8 cellular contexts compared by ENCODE assay signal in the genomic region with DNA sequence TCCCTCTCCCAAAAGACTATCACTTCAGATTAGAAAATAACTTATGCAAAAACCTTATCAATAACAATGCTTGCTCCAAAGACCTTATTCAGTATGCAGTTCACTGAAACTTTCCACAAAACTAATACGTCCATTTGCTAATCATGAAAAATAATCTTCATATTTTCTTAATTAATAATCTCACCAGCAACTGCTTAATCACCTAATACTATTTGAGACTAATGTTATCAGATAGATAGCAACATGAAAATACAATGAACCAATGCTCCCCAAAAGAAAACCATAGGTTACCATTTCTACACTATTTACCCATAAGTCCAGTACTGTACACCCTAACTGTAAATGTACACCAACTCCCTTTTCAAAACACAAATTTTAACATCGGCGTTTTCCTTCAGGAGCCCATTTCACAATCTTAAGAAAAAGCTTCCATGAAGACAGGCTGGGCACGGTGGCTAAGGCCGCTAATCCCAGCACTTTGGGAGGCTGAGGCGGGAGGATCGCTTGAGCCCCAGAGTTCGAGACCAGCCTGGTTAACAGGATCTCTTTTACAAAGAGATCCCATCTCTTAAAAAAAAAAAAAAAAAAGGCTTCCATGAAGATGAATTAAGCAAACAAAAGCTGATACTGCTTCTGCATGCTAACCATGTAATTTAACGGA. TPM values are rescaled to one million over a fixed set of nuclear protein-coding genes. Genes with fewer than 3 reads are reported as not detected.
DNase-seq lines count a peak whose midpoint lies in the region; ATAC-seq and TF ChIP-seq lines count a peak whose summit lies in the region.

No MANE protein-coding gene starts in this region.

- peak overlapping the region; percentile 87 to 97 for H3K27ac ChIP-seq in left lung

- H3K4me3 Mint-ChIP-seq in activated naive CD4-positive, alpha-beta T cell treated with anti-CD3 and anti-CD28 coated beads, Interleukin-2, amount 10 ng/mL, durations not matched to agents 7 days and 5 days, result peak overlapping the region; percentile 83
- peak overlapping the region; percentile 90 for H3K4me3 Mint-ChIP-seq in type B pancreatic cell

- no peak for ATAC-seq in left lung
- no peak for ATAC-seq in GM21825 (IDR thresholded peaks at IDR 0.05; ENCODE audit: unreplicated experiment)

- no peak for DNase-seq in activated naive CD4-positive, alpha-beta T cell treated with anti-CD3 and anti-CD28 coated beads, Interleukin-2, amount 10 ng/mL, durations not matched to agents 7 days and 5 days
- DNase-seq in activated naive CD4-positive, alpha-beta T cell treated with anti-CD3 and anti-CD28 coated beads, Interleukin-2, amount 50 U/mL, for 16 hours, result no peak
- peak; percentile 72 for DNase-seq in adipocyte (ENCODE audit: low read depth)
- peak in 1 of 2 donors; percentile 31 for DNase-seq in left lung
- no peak for DNase-seq in type B pancreatic cell (ENCODE audit: extremely low spot score, unreplicated experiment)
- no peak for DNase-seq in SKM-1 treated with dmso at 0.1 percent for 144 hours (lab: John Stamatoyannopoulos, UW; ENCODE audit: unreplicated experiment)
- DNase-seq in MV-4-11 (lab: John Stamatoyannopoulos, UW), result no peak

- H3K9me3 ChIP-seq in adipocyte (ENCODE audit: control insufficient read depth, low read length) (no peaks in the 10 kb centered on the region), left lung (no peaks in the 10 kb centered on the region)

- H3K36me3 ChIP-seq in adipocyte (ENCODE audit: control insufficient read depth, insufficient read depth, low read length, severe bottlenecking) (no peaks in the 10 kb centered on the region), left lung (no peaks in the 10 kb centered on the region)

- H3K27ac Mint-ChIP-seq in activated naive CD4-positive, alpha-beta T cell treated with anti-CD3 and anti-CD28 coated beads, Interleukin-2, amount 10 ng/mL, durations not matched to agents 7 days and 5 days, result peak overlapping the region; percentile 91
- peak overlapping the region; percentile 91 for H3K27ac Mint-ChIP-seq in type B pancreatic cell

- H3K36me3 Mint-ChIP-seq in activated naive CD4-positive, alpha-beta T cell treated with anti-CD3 and anti-CD28 coated beads, Interleukin-2, amount 10 ng/mL, durations not matched to agents 7 days and 5 days, result peaks cover 25% of the 10 kb centered on the region
- peaks cover 17% of the 10 kb centered on the region for H3K36me3 Mint-ChIP-seq in type B pancreatic cell

- H3K9ac ChIP-seq in adipocyte (ENCODE audit: low read length), result peak overlapping the region; percentile 95

- CTCF ChIA-PET in activated naive CD4-positive, alpha-beta T cell treated with anti-CD3 and anti-CD28 coated beads, Interleukin-2, amount 10 ng/mL, durations not matched to agents 7 days and 5 days (lab: Charles Lee), result interaction anchor here (0.7 to 1.4 kb wide), 2 partner anchors 12 to 17 kb away, joined by 3 to 4 read pairs; no protein-coding TSS in a partner anchor

- H3K4me3 ChIP-seq in adipocyte (ENCODE audit: low read length), result peak overlapping the region; percentile 91
- H3K4me3 ChIP-seq in left lung, result peak overlapping the region; percentile 75 to 93

- no peaks in the 10 kb centered on the region for H3K9me3 Mint-ChIP-seq in activated naive CD4-positive, alpha-beta T cell treated with anti-CD3 and anti-CD28 coated beads, Interleukin-2, amount 10 ng/mL, durations not matched to agents 7 days and 5 days
- no peaks in the 10 kb centered on the region for H3K9me3 Mint-ChIP-seq in type B pancreatic cell

- H3K27me3 Mint-ChIP-seq in activated naive CD4-positive, alpha-beta T cell treated with anti-CD3 and anti-CD28 coated beads, Interleukin-2, amount 10 ng/mL, durations not matched to agents 7 days and 5 days, result peaks cover 9% of the 10 kb centered on the region
- no peaks in the 10 kb centered on the region for H3K27me3 Mint-ChIP-seq in type B pancreatic cell

- intact Hi-C loops in left lung (cut with DNase I), result no loop called here

- TF ChIP-seq CTCF in left lung (IDR thresholded peaks at IDR 0.05) (no peak), type B pancreatic cell (conservative IDR thresholded peaks at IDR 0.05) (no peak)

- no peaks in the 10 kb centered on the region for H3K27me3 ChIP-seq in adipocyte (replicated peaks; ENCODE audit: control insufficient read depth, insufficient read depth, low read length)
- no peaks in the 10 kb centered on the region for H3K27me3 ChIP-seq in left lung

- H3K4me1 ChIP-seq in adipocyte (ENCODE audit: control insufficient read depth, insufficient read depth, low read length) (peaks cover 45% of the 10 kb centered on the region), left lung (peaks cover 30 to 69% of the 10 kb centered on the region in 2 donors)

- H3K4me1 Mint-ChIP-seq in activated naive CD4-positive, alpha-beta T cell treated with anti-CD3 and anti-CD28 coated beads, Interleukin-2, amount 10 ng/mL, durations not matched to agents 7 days and 5 days, result peaks cover 52% of the 10 kb centered on the region
- peaks cover 31% of the 10 kb centered on the region for H3K4me1 Mint-ChIP-seq in type B pancreatic cell (ENCODE audit: unreplicated experiment)

RNA-seq across cellular contexts. Expression of a gene that starts 1.7 kb away (rescaled TPM):
- total RNA-seq in left lung (100 to 1,000 TPM; 347 to 360 TPM), type B pancreatic cell (ENCODE audit: low replicate concordance) (279 and 297 TPM in 2 replicates)

RNA-seq across cellular contexts. Expression of a gene that starts 25.8 kb away (rescaled TPM):
- 1 to 10 TPM in 1 of 2 donors, under 1 TPM in 1; 0.67 to 1.0 TPM for total RNA-seq in left lung
- 0.36 and 0.65 TPM in 2 replicates for total RNA-seq in type B pancreatic cell (ENCODE audit: low replicate concordance)

RNA-seq across cellular contexts. Expression of a gene that starts 29.9 kb away (rescaled TPM):
- total RNA-seq in left lung (1 to 10 TPM; 1.2 to 1.6 TPM), type B pancreatic cell (ENCODE audit: low replicate concordance) (1.8 and 3.9 TPM in 2 replicates)
